ENCODE assay signal across 1 cellular context in genomic region chr5:68215208-68215887, GRCh38.
TF ChIP-seq lines count a peak whose summit lies in the region.

PIK3R1 (plus strand) TSS chr5:68215756; CDS start chr5:68226676, 10,920 bp downstream.

TF ChIP-seq in HepG2, 621 proteins besides CTCF, POLR2A, EP300 and RAD21 (continued from another document and continues in another):
- peak; percentile 68 for TF ChIP-seq AGO2 (optimal IDR thresholded peaks at IDR 0.05; ENCODE audit: low read depth, low read length)
- TF ChIP-seq ZNF234 (CRISPR knock-in tag; conservative IDR thresholded peaks at IDR 0.05), result no peak; the same call in 1 of the 2 replicates
- TF ChIP-seq ISL2 (CRISPR knock-in tag; IDR thresholded peaks at IDR 0.05), result peak; percentile 8; the same call in 1 of the 2 replicates
- TF ChIP-seq CHD2 (IDR thresholded peaks at IDR 0.05; ENCODE audit: low read depth, low read length), result peak; percentile 63
- TF ChIP-seq HNF4A (CRISPR knock-in tag; IDR thresholded peaks at IDR 0.05), result 0 out of 2 replicates have a peak, but pooled peaks have one; percentile 5
- 0 out of 2 replicates have a peak, but pooled peaks have one; percentile 33 for TF ChIP-seq MED13 (CRISPR knock-in tag; IDR thresholded peaks at IDR 0.05)
- no peak for TF ChIP-seq THYN1 (CRISPR knock-in tag; IDR thresholded peaks at IDR 0.05; ENCODE audit: borderline replicate concordance, low read depth)
- peak; percentile 36; the same call in 1 of the 2 replicates for TF ChIP-seq ZNF780A (CRISPR knock-in tag; IDR thresholded peaks at IDR 0.05)
- TF ChIP-seq, protein P1, sequence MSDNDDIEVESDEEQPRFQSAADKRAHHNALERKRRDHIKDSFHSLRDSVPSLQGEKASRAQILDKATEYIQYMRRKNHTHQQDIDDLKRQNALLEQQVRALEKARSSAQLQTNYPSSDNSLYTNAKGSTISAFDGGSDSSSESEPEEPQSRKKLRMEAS (IDR thresholded peaks at IDR 0.05), result peak; percentile 56
- TF ChIP-seq ZNF687 (CRISPR knock-in tag; IDR thresholded peaks at IDR 0.05), result peak; percentile 73
- no peak for TF ChIP-seq ZNF232 (CRISPR knock-in tag; IDR thresholded peaks at IDR 0.05; ENCODE audit: borderline replicate concordance)
- TF ChIP-seq MAZ (IDR thresholded peaks at IDR 0.05; ENCODE audit: borderline replicate concordance, low read depth, low read length), result peak; percentile 70; the same call in 1 of the 2 replicates
- peak; percentile 87 for TF ChIP-seq MAZ (CRISPR knock-in tag; IDR thresholded peaks at IDR 0.05; ENCODE audit: low read depth)
- peak; percentile 37; the same call in 1 of the 2 replicates for TF ChIP-seq FOXK1 (CRISPR knock-in tag; IDR thresholded peaks at IDR 0.05; ENCODE audit: borderline replicate concordance, low read depth)
- peak; percentile 83 for TF ChIP-seq ZNF574 (CRISPR knock-in tag; IDR thresholded peaks at IDR 0.05)
- TF ChIP-seq NONO (IDR thresholded peaks at IDR 0.05), result no peak
- TF ChIP-seq NONO (CRISPR knock-in tag; conservative IDR thresholded peaks at IDR 0.05), result peak; percentile 94
- TF ChIP-seq ARNT2 (CRISPR knock-in tag; IDR thresholded peaks at IDR 0.05; ENCODE audit: low read depth), result peak; percentile 78
- TF ChIP-seq, protein P2, sequence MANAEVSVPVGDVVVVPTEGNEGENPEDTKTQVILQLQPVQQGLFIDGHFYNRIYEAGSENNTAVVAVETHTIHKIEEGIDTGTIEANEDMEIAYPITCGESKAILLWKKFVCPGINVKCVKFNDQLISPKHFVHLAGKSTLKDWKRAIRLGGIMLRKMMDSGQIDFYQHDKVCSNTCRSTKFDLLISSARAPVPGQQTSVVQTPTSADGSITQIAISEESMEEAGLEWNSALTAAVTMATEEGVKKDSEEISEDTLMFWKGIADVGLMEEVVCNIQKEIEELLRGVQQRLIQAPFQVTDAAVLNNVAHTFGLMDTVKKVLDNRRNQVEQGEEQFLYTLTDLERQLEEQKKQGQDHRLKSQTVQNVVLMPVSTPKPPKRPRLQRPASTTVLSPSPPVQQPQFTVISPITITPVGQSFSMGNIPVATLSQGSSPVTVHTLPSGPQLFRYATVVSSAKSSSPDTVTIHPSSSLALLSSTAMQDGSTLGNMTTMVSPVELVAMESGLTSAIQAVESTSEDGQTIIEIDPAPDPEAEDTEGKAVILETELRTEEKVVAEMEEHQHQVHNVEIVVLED (CRISPR knock-in tag; IDR thresholded peaks at IDR 0.05; ENCODE audit: borderline replicate concordance), result peak; percentile 41; the same call in 1 of the 2 replicates
- TF ChIP-seq, protein P3, sequence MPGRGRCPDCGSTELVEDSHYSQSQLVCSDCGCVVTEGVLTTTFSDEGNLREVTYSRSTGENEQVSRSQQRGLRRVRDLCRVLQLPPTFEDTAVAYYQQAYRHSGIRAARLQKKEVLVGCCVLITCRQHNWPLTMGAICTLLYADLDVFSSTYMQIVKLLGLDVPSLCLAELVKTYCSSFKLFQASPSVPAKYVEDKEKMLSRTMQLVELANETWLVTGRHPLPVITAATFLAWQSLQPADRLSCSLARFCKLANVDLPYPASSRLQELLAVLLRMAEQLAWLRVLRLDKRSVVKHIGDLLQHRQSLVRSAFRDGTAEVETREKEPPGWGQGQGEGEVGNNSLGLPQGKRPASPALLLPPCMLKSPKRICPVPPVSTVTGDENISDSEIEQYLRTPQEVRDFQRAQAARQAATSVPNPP (CRISPR knock-in tag; IDR thresholded peaks at IDR 0.05), result peak; percentile 52; the same call in 1 of the 2 replicates
- TF ChIP-seq ZNF441 (CRISPR knock-in tag; IDR thresholded peaks at IDR 0.05; ENCODE audit: borderline replicate concordance), result peak; percentile 31; the same call in 1 of the 2 replicates
- TF ChIP-seq ZNF431 (CRISPR knock-in tag; IDR thresholded peaks at IDR 0.05; ENCODE audit: borderline replicate concordance, low read depth), result 0 out of 2 replicates have a peak, but pooled peaks have one; percentile 46
- peak; percentile 98 for TF ChIP-seq ZNF263 (CRISPR knock-in tag; IDR thresholded peaks at IDR 0.05)
- TF ChIP-seq ZNF788 (CRISPR knock-in tag; IDR thresholded peaks at IDR 0.05; ENCODE audit: borderline replicate concordance), result peak; percentile 63
- peak; percentile 66; the same call in 1 of the 2 replicates for TF ChIP-seq ZNF607 (CRISPR knock-in tag; IDR thresholded peaks at IDR 0.05; ENCODE audit: borderline replicate concordance)
- TF ChIP-seq, protein P4, sequence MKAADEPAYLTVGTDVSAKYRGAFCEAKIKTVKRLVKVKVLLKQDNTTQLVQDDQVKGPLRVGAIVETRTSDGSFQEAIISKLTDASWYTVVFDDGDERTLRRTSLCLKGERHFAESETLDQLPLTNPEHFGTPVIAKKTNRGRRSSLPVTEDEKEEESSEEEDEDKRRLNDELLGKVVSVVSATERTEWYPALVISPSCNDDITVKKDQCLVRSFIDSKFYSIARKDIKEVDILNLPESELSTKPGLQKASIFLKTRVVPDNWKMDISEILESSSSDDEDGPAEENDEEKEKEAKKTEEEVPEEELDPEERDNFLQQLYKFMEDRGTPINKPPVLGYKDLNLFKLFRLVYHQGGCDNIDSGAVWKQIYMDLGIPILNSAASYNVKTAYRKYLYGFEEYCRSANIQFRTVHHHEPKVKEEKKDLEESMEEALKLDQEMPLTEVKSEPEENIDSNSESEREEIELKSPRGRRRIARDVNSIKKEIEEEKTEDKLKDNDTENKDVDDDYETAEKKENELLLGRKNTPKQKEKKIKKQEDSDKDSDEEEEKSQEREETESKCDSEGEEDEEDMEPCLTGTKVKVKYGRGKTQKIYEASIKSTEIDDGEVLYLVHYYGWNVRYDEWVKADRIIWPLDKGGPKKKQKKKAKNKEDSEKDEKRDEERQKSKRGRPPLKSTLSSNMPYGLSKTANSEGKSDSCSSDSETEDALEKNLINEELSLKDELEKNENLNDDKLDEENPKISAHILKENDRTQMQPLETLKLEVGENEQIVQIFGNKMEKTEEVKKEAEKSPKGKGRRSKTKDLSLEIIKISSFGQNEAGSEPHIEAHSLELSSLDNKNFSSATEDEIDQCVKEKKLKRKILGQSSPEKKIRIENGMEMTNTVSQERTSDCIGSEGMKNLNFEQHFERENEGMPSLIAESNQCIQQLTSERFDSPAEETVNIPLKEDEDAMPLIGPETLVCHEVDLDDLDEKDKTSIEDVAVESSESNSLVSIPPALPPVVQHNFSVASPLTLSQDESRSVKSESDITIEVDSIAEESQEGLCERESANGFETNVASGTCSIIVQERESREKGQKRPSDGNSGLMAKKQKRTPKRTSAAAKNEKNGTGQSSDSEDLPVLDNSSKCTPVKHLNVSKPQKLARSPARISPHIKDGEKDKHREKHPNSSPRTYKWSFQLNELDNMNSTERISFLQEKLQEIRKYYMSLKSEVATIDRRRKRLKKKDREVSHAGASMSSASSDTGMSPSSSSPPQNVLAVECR (CRISPR knock-in tag; IDR thresholded peaks at IDR 0.05; ENCODE audit: borderline replicate concordance), result peak; percentile 79; the same call in 1 of the 2 replicates
- TF ChIP-seq BRD4 (CRISPR knock-in tag; IDR thresholded peaks at IDR 0.05), result no peak; the same call in none of the 2 replicates
- peak; percentile 57; the same call in 1 of the 2 replicates for TF ChIP-seq ARHGAP35 (CRISPR knock-in tag; IDR thresholded peaks at IDR 0.05; ENCODE audit: borderline replicate concordance)
- no peak; the same call in 1 of the 2 replicates for TF ChIP-seq SATB2 (CRISPR knock-in tag; IDR thresholded peaks at IDR 0.05)
- TF ChIP-seq, protein P5, sequence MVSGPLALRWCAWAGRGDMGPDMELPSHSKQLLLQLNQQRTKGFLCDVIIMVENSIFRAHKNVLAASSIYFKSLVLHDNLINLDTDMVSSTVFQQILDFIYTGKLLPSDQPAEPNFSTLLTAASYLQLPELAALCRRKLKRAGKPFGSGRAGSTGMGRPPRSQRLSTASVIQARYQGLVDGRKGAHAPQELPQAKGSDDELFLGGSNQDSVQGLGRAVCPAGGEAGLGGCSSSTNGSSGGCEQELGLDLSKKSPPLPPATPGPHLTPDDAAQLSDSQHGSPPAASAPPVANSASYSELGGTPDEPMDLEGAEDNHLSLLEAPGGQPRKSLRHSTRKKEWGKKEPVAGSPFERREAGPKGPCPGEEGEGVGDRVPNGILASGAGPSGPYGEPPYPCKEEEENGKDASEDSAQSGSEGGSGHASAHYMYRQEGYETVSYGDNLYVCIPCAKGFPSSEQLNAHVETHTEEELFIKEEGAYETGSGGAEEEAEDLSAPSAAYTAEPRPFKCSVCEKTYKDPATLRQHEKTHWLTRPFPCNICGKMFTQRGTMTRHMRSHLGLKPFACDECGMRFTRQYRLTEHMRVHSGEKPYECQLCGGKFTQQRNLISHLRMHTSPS (CRISPR knock-in tag; IDR thresholded peaks at IDR 0.05; ENCODE audit: low read depth), result peak; percentile 2; the same call in 1 of the 2 replicates
- TF ChIP-seq ZC3H4 (CRISPR knock-in tag; IDR thresholded peaks at IDR 0.05; ENCODE audit: borderline replicate concordance), result 0 out of 2 replicates have a peak, but pooled peaks have one; percentile 39
- peak; percentile 49; the same call in 1 of the 2 replicates for TF ChIP-seq IRF9 (CRISPR knock-in tag; IDR thresholded peaks at IDR 0.05; ENCODE audit: borderline replicate concordance)
- no peak for TF ChIP-seq CREM (IDR thresholded peaks at IDR 0.05)
- TF ChIP-seq CREM (CRISPR knock-in tag; IDR thresholded peaks at IDR 0.05), result no peak
- TF ChIP-seq SAFB2 (CRISPR knock-in tag; IDR thresholded peaks at IDR 0.05; ENCODE audit: borderline replicate concordance, low read depth), result peak; percentile 42; the same call in 1 of the 2 replicates
- TF ChIP-seq ZNF83 (CRISPR knock-in tag; IDR thresholded peaks at IDR 0.05; ENCODE audit: borderline replicate concordance), result no peak
- TF ChIP-seq ZNF616 (CRISPR knock-in tag; IDR thresholded peaks at IDR 0.05; ENCODE audit: low read depth), result no peak; the same call in 1 of the 2 replicates
- TF ChIP-seq MED1 (CRISPR knock-in tag; IDR thresholded peaks at IDR 0.05), result peak; percentile 22
- TF ChIP-seq MXD4 (CRISPR knock-in tag; IDR thresholded peaks at IDR 0.05), result peak; percentile 48
- TF ChIP-seq MLX (CRISPR knock-in tag; IDR thresholded peaks at IDR 0.05), result 0 out of 2 replicates have a peak, but pooled peaks have one; percentile 28
- peak; percentile 72 for TF ChIP-seq ZNF761 (CRISPR knock-in tag; conservative IDR thresholded peaks at IDR 0.05)
- TF ChIP-seq SMAD1 (CRISPR knock-in tag; IDR thresholded peaks at IDR 0.05; ENCODE audit: borderline replicate concordance, low read depth), result peak; percentile 23; the same call in 1 of the 2 replicates
- peak; percentile 86; the same call in 1 of the 2 replicates for TF ChIP-seq YEATS4 (CRISPR knock-in tag; IDR thresholded peaks at IDR 0.05; ENCODE audit: borderline replicate concordance)
- peak; percentile 61 for TF ChIP-seq PHF21A (CRISPR knock-in tag; IDR thresholded peaks at IDR 0.05)
- peak; percentile 54; the same call in 1 of the 2 replicates for TF ChIP-seq ZMAT3 (CRISPR knock-in tag; conservative IDR thresholded peaks at IDR 0.05)
- TF ChIP-seq PTBP1 (IDR thresholded peaks at IDR 0.05; ENCODE audit: low read depth, low read length, poor library complexity, severe bottlenecking), result no peak
